In genomic region chr17:77428901-77429734, GRCh38 we compare ENCODE assay signal across 8 cellular contexts.
A peak's percentile ranks its signal among the peaks of the same experiment; 100 is the strongest.
DNase-seq lines count a peak whose midpoint lies in the region; ATAC-seq and TF ChIP-seq lines count a peak whose summit lies in the region.

No MANE protein-coding gene starts in this region.

- no peaks in the 10 kb centered on the region for H3F3A ChIP-seq in OCI-LY1 (ENCODE audit: insufficient read depth, low read length)

- H3K18ac ChIP-seq in trophoblast cell (ENCODE audit: low read length): no peak overlapping the region

- no CpG with 5 or more reads among the region's 24 CpGs for WGBS in trophoblast cell (ENCODE audit: extremely low coverage, insufficient coverage, insufficient read length)

- H3K14ac ChIP-seq in trophoblast cell (ENCODE audit: low read length): no peak overlapping the region

- peak overlapping the region; percentile 56; the same call in 1 of the 2 replicates for H3K9ac ChIP-seq in OCI-LY1 (ENCODE audit: low read length)
- peak overlapping the region; percentile 36 for H3K9ac ChIP-seq in fibroblast of lung (ENCODE audit: insufficient read depth, low read length)
- peak overlapping the region; percentile 8 for H3K9ac ChIP-seq in trophoblast cell (ENCODE audit: low read length)

- H2AK5ac ChIP-seq in trophoblast cell (ENCODE audit: low read length): no peak overlapping the region

- no peak overlapping the region for H2AFZ ChIP-seq in OCI-LY1 (ENCODE audit: low read length)
- H2AFZ ChIP-seq in fibroblast of lung (ENCODE audit: low read length): no peak overlapping the region
- no peak overlapping the region for H2AFZ ChIP-seq in trophoblast cell (ENCODE audit: insufficient read depth, low read length, poor library complexity)

- H3K4me3 Mint-ChIP-seq in CD14-positive monocyte: peak overlapping the region; percentile 62 to 84
- H3K4me3 Mint-ChIP-seq in activated T-cell treated with anti-CD3 and anti-CD28 coated beads, Interleukin-2, amount 50 U/mL, for 72 hours: no peak overlapping the region

- no peak overlapping the region for H3K23ac ChIP-seq in trophoblast cell (ENCODE audit: low read length)

- H3K36me3 ChIP-seq in OCI-LY1 (ENCODE audit: insufficient read depth, low read length) (peaks cover 8% of the 10 kb centered on the region; the same call in 1 of the 2 replicates), fibroblast of lung (ENCODE audit: control insufficient read depth, insufficient read depth, low read length) (peaks cover 2% of the 10 kb centered on the region), trophoblast cell (ENCODE audit: control insufficient read depth in 1 of 2, insufficient read depth in 2 of 2, low read length in 2 of 2) (no peaks in the 10 kb centered on the region)

- no peak for ATAC-seq in activated T-cell treated with anti-CD3 and anti-CD28 coated beads, Interleukin-2, amount 50 U/mL, for 72 hours (replicated peaks in 1 of 2)

- DNase-seq in CD14-positive monocyte (ENCODE audit: low spot score) (no peak), fibroblast of lung (ENCODE audit: low read depth in 2 of 2) (no peak), trophoblast cell (no peak), RKO (ENCODE audit: low spot score) (no peak), SW480 (ENCODE audit: low spot score) (no peak), DMS153 treated with DMSO at 0.1 percent for 48 hours (lab: John Stamatoyannopoulos, UW; ENCODE audit: unreplicated experiment) (no peak)
- DNase-seq in activated T-cell treated with anti-CD3 and anti-CD28 coated beads, Interleukin-2, amount 50 U/mL, for 72 hours: no peak

- H3K9me3 Mint-ChIP-seq in CD14-positive monocyte: no peaks in the 10 kb centered on the region
- no peaks in the 10 kb centered on the region for H3K9me3 Mint-ChIP-seq in activated T-cell treated with anti-CD3 and anti-CD28 coated beads, Interleukin-2, amount 50 U/mL, for 72 hours

- H3K27me3 Mint-ChIP-seq in CD14-positive monocyte (ENCODE audit: low read depth in 3 of 3): peaks cover 0 to 3% (median 0%) of the 10 kb centered on the region in 3 donors
- H3K27me3 Mint-ChIP-seq in activated T-cell treated with anti-CD3 and anti-CD28 coated beads, Interleukin-2, amount 50 U/mL, for 72 hours (ENCODE audit: low read depth): no peaks in the 10 kb centered on the region

- no peak overlapping the region for H3K4ac ChIP-seq in trophoblast cell (ENCODE audit: low read depth, low read length)

- H3K79me1 ChIP-seq in trophoblast cell (ENCODE audit: low read length): peaks cover 13% of the 10 kb centered on the region

- H3K36me3 Mint-ChIP-seq in CD14-positive monocyte: peaks cover 8 to 29% of the 10 kb centered on the region in 2 donors
- no peaks in the 10 kb centered on the region for H3K36me3 Mint-ChIP-seq in activated T-cell treated with anti-CD3 and anti-CD28 coated beads, Interleukin-2, amount 50 U/mL, for 72 hours (ENCODE audit: insufficient read depth in 2 of 2)

- H4K91ac ChIP-seq in trophoblast cell (ENCODE audit: low read depth, low read length): no peak overlapping the region

- H3K4me1 ChIP-seq in OCI-LY1 (ENCODE audit: insufficient read depth, low read length, severe bottlenecking) (peaks cover 96% of the 10 kb centered on the region), fibroblast of lung (ENCODE audit: control insufficient read depth, extremely low read depth, insufficient read depth, low read length) (peaks cover 72% of the 10 kb centered on the region), trophoblast cell (ENCODE audit: control insufficient read depth in 1 of 2, insufficient read depth in 2 of 2, low read length in 2 of 2) (peaks cover 38 to 53% of the 10 kb centered on the region in 2 experiments)

- no peak overlapping the region for H4K12ac ChIP-seq in trophoblast cell (ENCODE audit: low read depth, low read length)

- no peak overlapping the region for H2BK5ac ChIP-seq in trophoblast cell (ENCODE audit: low read depth, low read length, poor library complexity)

- peak overlapping the region; percentile 99 for H3K27ac ChIP-seq in OCI-LY1 (ENCODE audit: low read depth, low read length, poor library complexity, severe bottlenecking)
- peak overlapping the region; percentile 76 for H3K27ac ChIP-seq in fibroblast of lung (ENCODE audit: insufficient read depth, low read length)
- peak overlapping the region; percentile 36 for H3K27ac ChIP-seq in trophoblast cell (ENCODE audit: low read depth, low read length)

- H3K4me3 ChIP-seq in OCI-LY1 (ENCODE audit: low read depth, low read length, poor library complexity, severe bottlenecking) (peak overlapping the region; percentile 26), fibroblast of lung (replicated peaks in 1 of 4; ENCODE audit: control extremely low read depth in 1 of 4, insufficient read depth in 1 of 4, low read depth in 3 of 4, low read length in 4 of 4) (no peak overlapping the region), trophoblast cell (ENCODE audit: low read depth, low read length) (no peak overlapping the region)

- intact Hi-C loops in CD14-positive monocyte (cut with micrococcal nuclease): loop anchor here (5.0 kb wide), 2 partner anchors 33 to 97 kb away; no protein-coding TSS in a partner anchor

- H3K79me2 ChIP-seq in OCI-LY1 (ENCODE audit: insufficient read depth, low read length) (no peaks in the 10 kb centered on the region), fibroblast of lung (ENCODE audit: control insufficient read depth, insufficient read depth, low read length) (peaks cover 86% of the 10 kb centered on the region), trophoblast cell (ENCODE audit: control insufficient read depth, insufficient read depth, low read length, poor library complexity) (no peaks in the 10 kb centered on the region)

- H3K9me3 ChIP-seq in OCI-LY1 (ENCODE audit: low read length) (no peaks in the 10 kb centered on the region), fibroblast of lung (ENCODE audit: control insufficient read depth, insufficient read depth, low read depth, low read length) (no peaks in the 10 kb centered on the region), trophoblast cell (ENCODE audit: insufficient read depth, low read depth, low read length) (no peaks in the 10 kb centered on the region)

- H3K27me3 ChIP-seq in OCI-LY1 (ENCODE audit: insufficient read depth, low read length) (no peaks in the 10 kb centered on the region), fibroblast of lung (ENCODE audit: control insufficient read depth, insufficient read depth, low read length) (no peaks in the 10 kb centered on the region), trophoblast cell (ENCODE audit: insufficient read depth, low read length) (no peaks in the 10 kb centered on the region)

- H3K9me2 ChIP-seq in OCI-LY1 (ENCODE audit: low read depth, low read length): no peaks in the 10 kb centered on the region

- H4K20me1 ChIP-seq in OCI-LY1 (ENCODE audit: insufficient read depth, low read length) (no peaks in the 10 kb centered on the region), fibroblast of lung (ENCODE audit: control insufficient read depth, extremely low read depth, insufficient read depth, low read length) (no peaks in the 10 kb centered on the region)

- H3K27ac Mint-ChIP-seq in CD14-positive monocyte: peak overlapping the region; percentile 75 to 95 (median 92)
- H3K27ac Mint-ChIP-seq in activated T-cell treated with anti-CD3 and anti-CD28 coated beads, Interleukin-2, amount 50 U/mL, for 72 hours: no peak overlapping the region

- peak overlapping the region; percentile 54 for H3K4me2 ChIP-seq in OCI-LY1 (ENCODE audit: low read length)
- H3K4me2 ChIP-seq in fibroblast of lung (ENCODE audit: extremely low read depth, insufficient read depth, low read length): no peak overlapping the region
- no peak overlapping the region for H3K4me2 ChIP-seq in trophoblast cell (ENCODE audit: low read length)

- peak overlapping the region; percentile 7 for H2BK12ac ChIP-seq in trophoblast cell (ENCODE audit: low read length)

- peaks cover 82% of the 10 kb centered on the region for H3K4me1 Mint-ChIP-seq in CD14-positive monocyte
- peaks cover 86% of the 10 kb centered on the region for H3K4me1 Mint-ChIP-seq in activated T-cell treated with anti-CD3 and anti-CD28 coated beads, Interleukin-2, amount 50 U/mL, for 72 hours (ENCODE audit: low read depth)

- no peak overlapping the region for H2BK120ac ChIP-seq in trophoblast cell (ENCODE audit: insufficient read depth, low read length, poor library complexity)

- TF ChIP-seq CTCF in CD14-positive monocyte (IDR thresholded peaks at IDR 0.05) (no peak), OCI-LY1 (IDR thresholded peaks at IDR 0.05; ENCODE audit: low read length) (no peak), fibroblast of lung (conservative IDR thresholded peaks at IDR 0.05 in 1 of 2, IDR thresholded peaks at IDR 0.05 in 1 of 2; ENCODE audit: low read depth in 1 of 2, low read length in 2 of 2) (no peak)

- H4K8ac ChIP-seq in trophoblast cell (ENCODE audit: low read depth, low read length): no peak overlapping the region

Comparison
In these comparisons a context has a peak if more than half of its experiments do, and no peak if none do; other contexts are left out.
1. H3K4me3 Mint-ChIP-seq: peak in CD14-positive monocyte (2 of 2); none in activated T-cell treated with anti-CD3 and anti-CD28 coated beads, Interleukin-2, amount 50 U/mL, for 72 hours (0 of 2).
2. H3K27ac ChIP-seq: peak in every context shown above with its lines; median percentile 99 in OCI-LY1; 76 in fibroblast of lung; 36 in trophoblast cell.
3. Peak in every context shown above with its lines, with median percentiles within 50 percentile points of each other: H3K9ac ChIP-seq.